Comparison of ENCODE assay signal across 8 cellular contexts in genomic region chr12:7189398-7190267, GRCh38. TPM values are rescaled to one million over a fixed set of nuclear protein-coding genes. Genes with fewer than 3 reads are reported as not detected.
DNase-seq lines count a peak whose midpoint lies in the region; TF ChIP-seq lines count a peak whose summit lies in the region.

Gene PEX5, plus strand, starts transcription at chr12:7189686. Its CDS starts 692 bp downstream, at chr12:7190378.

- H3K27me3 ChIP-seq in SK-N-SH (ENCODE audit: insufficient read depth), result no peaks in the 10 kb centered on the region

- H3K4me1 ChIP-seq in SK-N-SH (ENCODE audit: control insufficient read depth in 1 of 2, insufficient read depth in 2 of 2, low read depth in 1 of 2, low read length in 1 of 2), result peaks cover 9 to 20% of the 10 kb centered on the region in 2 experiments; a peak in 3 of 4 replicates

- H2AFZ ChIP-seq in SK-N-SH (ENCODE audit: low read depth), result peak within 1 kb of the TSS; percentile 98

- H4K20me1 ChIP-seq in SK-N-SH (ENCODE audit: insufficient read depth), result no peaks in the 10 kb centered on the region

- peaks cover 8 to 32% of the 10 kb centered on the region in 2 experiments for H3K36me3 ChIP-seq in SK-N-SH (replicated peaks in 1 of 2; ENCODE audit: control insufficient read depth in 1 of 2, insufficient read depth in 2 of 2, low read length in 1 of 2)

- peak within 1 kb of the TSS; percentile 98 for H3K27ac Mint-ChIP-seq in HFFc6

- no peak for TF ChIP-seq EP300 in SK-N-SH (IDR thresholded peaks at IDR 0.05; ENCODE audit: borderline replicate concordance in 1 of 2, low read depth in 1 of 2, low read length in 1 of 2)

- peaks cover 42% of the 10 kb centered on the region for H3K4me1 Mint-ChIP-seq in HFFc6 (ENCODE audit: low read depth)

- H3K4me3 ChIP-seq in SK-N-SH (ENCODE audit: low read depth in 2 of 2, low read length in 1 of 2), result peak within 1 kb of the TSS; percentile 91 to 95

- peak within 1 kb of the TSS; percentile 71 for H3K9ac ChIP-seq in SK-N-SH

- POLR2A ChIA-PET in SK-N-SH (lab: Yijun Ruan, JAX), result interaction anchor here (0.5 to 0.9 kb wide), 2 partner anchors 34 to 821 kb away, joined by 3 read pairs; no protein-coding TSS in a partner anchor

- H3K9me3 ChIP-seq in SK-N-SH, result no peaks in the 10 kb centered on the region

- peak within 1 kb of the TSS; percentile 96 for H3K4me2 ChIP-seq in SK-N-SH

- H3K9me3 Mint-ChIP-seq in HFFc6, result no peaks in the 10 kb centered on the region

- peaks cover 2% of the 10 kb centered on the region for H3K27me3 Mint-ChIP-seq in HFFc6 (ENCODE audit: insufficient read depth)

- CTCF ChIA-PET in SK-N-SH (lab: Yijun Ruan, JAX), result interaction anchor here (0.5 to 3.4 kb wide), 16 partner anchors 9 to 578 kb away, joined by 3 to 33 read pairs (median 4); partner anchors contain the start of genes C12orf57, C1RL, CLSTN3 and RNU7-1

- H3K27ac ChIP-seq in SK-N-SH (ENCODE audit: low read depth in 2 of 2, low read length in 1 of 2) (peak within 1 kb of the TSS; percentile 40 to 82), substantia nigra (ENCODE audit: low read depth, low read length, poor library complexity, severe bottlenecking) (peak within 1 kb of the TSS; percentile 93)

- no peaks in the 10 kb centered on the region for H3K9me2 ChIP-seq in SK-N-SH

- peak; percentile 19; the same call in 1 of the 2 replicates for TF ChIP-seq CTCF in HFFc6 (IDR thresholded peaks at IDR 0.05)
- TF ChIP-seq CTCF in SK-N-SH (IDR thresholded peaks at IDR 0.05), result no peak

- DNase-seq in GM04504 (ENCODE audit: low read depth) (peak; percentile 78), HFFc6 (peak; percentile 77), NAMALWA (ENCODE audit: low spot score) (peak; percentile 96), SK-N-SH (peak; percentile 93), germinal center (ENCODE audit: low spot score) (peak; percentile 93), non-pigmented ciliary epithelial cell (ENCODE audit: low read depth) (peak; percentile 70), substantia nigra (lab: John Stamatoyannopoulos, UW) (peak; percentile 35 to 93 (median 83))
- DNase-seq in activated naive CD4-positive, alpha-beta T cell treated with anti-CD3 and anti-CD28 coated beads, Interleukin-2, amount 50 U/mL, for 16 hours, result peak; percentile 86

- no peaks in the 10 kb centered on the region; the same call in 1 of the 2 replicates for H3K79me2 ChIP-seq in SK-N-SH (ENCODE audit: insufficient read depth)

- WGBS in SK-N-SH (ENCODE audit: low lambda C conversion rate), result 0% methylated on average over 17 of the region's 68 CpGs

- no peaks in the 10 kb centered on the region for H3F3A ChIP-seq in SK-N-SH (replicated peaks; ENCODE audit: insufficient read depth)

- peak within 1 kb of the TSS; percentile 94 for H3K4me3 Mint-ChIP-seq in HFFc6

- peaks cover 25% of the 10 kb centered on the region for H3K36me3 Mint-ChIP-seq in HFFc6 (ENCODE audit: low read depth)

- TF ChIP-seq RAD21 in SK-N-SH (IDR thresholded peaks at IDR 0.05; ENCODE audit: low read length), result no peak

TF ChIP-seq in SK-N-SH, 30 proteins besides CTCF, POLR2A, EP300 and RAD21:
- TF ChIP-seq GABPA (IDR thresholded peaks at IDR 0.05; ENCODE audit: low read depth), result peak; percentile 44; the same call in 1 of the 2 replicates
- no peak for TF ChIP-seq JUND (IDR thresholded peaks at IDR 0.05)
- 0 out of 2 replicates have a peak, but pooled peaks have one; percentile 25 for TF ChIP-seq TAF1 (IDR thresholded peaks at IDR 0.05; ENCODE audit: borderline replicate concordance, low read depth, low read length)
- TF ChIP-seq RCOR1 (IDR thresholded peaks at IDR 0.05; ENCODE audit: low read length), result 0 out of 2 replicates have a peak, but pooled peaks have one; percentile 9
- TF ChIP-seq REST (IDR thresholded peaks at IDR 0.05; ENCODE audit: low read depth, low read length), result no peak
- 0 out of 2 replicates have a peak, but pooled peaks have one; percentile 22 for TF ChIP-seq PBX3 (IDR thresholded peaks at IDR 0.05)
- TF ChIP-seq ELF1 (IDR thresholded peaks at IDR 0.05), result peak; percentile 40; the same call in 1 of the 2 replicates
- TF ChIP-seq MXI1 (IDR thresholded peaks at IDR 0.05; ENCODE audit: low read depth, low read length), result peak; percentile 51; the same call in 1 of the 2 replicates
- TF ChIP-seq CHD2 (IDR thresholded peaks at IDR 0.05; ENCODE audit: low read length, partially characterized antibody), result peak; percentile 73
- no peak for TF ChIP-seq YY1 (IDR thresholded peaks at IDR 0.05; ENCODE audit: low read depth)
- TF ChIP-seq MAX (IDR thresholded peaks at IDR 0.05; ENCODE audit: low read depth), result peak; percentile 77
- TF ChIP-seq SIN3A (IDR thresholded peaks at IDR 0.05; ENCODE audit: borderline replicate concordance, low read depth, low read length), result peak; percentile 9; the same call in 1 of the 2 replicates
- TF ChIP-seq FOXM1 (IDR thresholded peaks at IDR 0.05; ENCODE audit: low read depth), result no peak
- TF ChIP-seq USF2 (IDR thresholded peaks at IDR 0.05; ENCODE audit: borderline replicate concordance, low read depth, low read length), result no peak

RNA-seq across cellular contexts. Expression of gene PEX5, which starts in this region (rescaled TPM):
- 10 to 100 TPM; 19.8 to 24.4 (median 22.2) TPM for total RNA-seq in HFFc6 (2021; fragmentation: NEBNext Ultra II Directional; extraction: Animal tissue kit (Norgen Biotek cat#: 25700))
- 21.6 and 22.6 TPM in 2 replicates for polyA plus RNA-seq in SK-N-SH (2012; rRNA removed)
- polyA plus RNA-seq in SK-N-SH (2012; cell fraction: cytosol; rRNA removed), result 18.1 and 20.7 TPM in 2 replicates
- 34.3 and 38.7 TPM in 2 replicates for polyA plus RNA-seq in SK-N-SH (2012; cell fraction: nucleus; rRNA removed)

Comparison
In these comparisons a context has a peak if more than half of its experiments do, and no peak if none do; other contexts are left out.
1. Peak in every context shown above with its lines: DNase-seq, H3K4me3 ChIP-seq and H3K27ac ChIP-seq.